Comparison of ENCODE assay signal across 11 cellular contexts in the genomic region with DNA sequence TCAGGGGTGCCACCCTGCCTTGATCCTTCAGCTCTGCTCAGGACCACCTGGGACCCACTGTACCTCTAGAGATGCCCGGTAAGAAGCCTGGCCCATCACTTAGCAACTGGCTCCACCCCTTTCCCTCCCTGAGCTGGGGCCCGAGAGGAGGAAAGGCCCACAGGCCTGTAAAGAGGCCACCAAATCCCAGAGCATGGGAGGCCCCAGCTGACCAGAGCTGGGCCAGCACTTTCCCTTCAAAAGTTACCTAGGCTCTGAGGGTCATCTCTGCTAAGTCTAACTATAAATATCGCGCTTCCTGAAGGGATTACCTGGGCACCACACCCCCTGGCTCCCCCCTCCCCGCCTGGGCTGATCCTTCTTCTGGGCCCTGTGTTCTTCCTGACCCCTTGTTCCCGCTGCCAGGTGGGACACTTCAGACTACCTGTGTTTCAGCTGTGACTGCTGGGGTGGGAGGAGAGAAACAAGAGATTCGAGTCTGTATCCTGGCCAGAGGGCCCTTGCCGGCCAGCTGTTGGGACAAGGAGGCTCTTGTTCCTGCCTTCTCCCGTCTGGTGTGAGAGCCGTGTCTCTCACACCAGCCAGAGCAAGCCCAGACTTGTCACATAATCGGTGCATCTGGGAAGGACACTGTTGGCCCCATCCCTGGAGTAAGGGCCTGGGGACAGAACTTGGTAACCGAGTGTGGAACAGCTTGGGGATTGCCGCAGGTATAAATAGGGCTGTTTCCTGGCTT. TPM values are rescaled to one million over a fixed set of nuclear protein-coding genes. Genes with fewer than 3 reads are reported as not detected.
A peak's percentile ranks its signal among the peaks of the same experiment; 100 is the strongest.
DNase-seq lines count a peak whose midpoint lies in the region; ATAC-seq lines count a peak whose summit lies in the region.
"Had no signal": no experiment of that assay in that cellular context is flagged by ENCODE, and none has a peak within 500 bp of the region (broad histone marks: within the 10 kb centered on the region; RNA-seq: fewer than 3 reads in every experiment).

No MANE protein-coding gene starts in this region.

- H3K9me3 Mint-ChIP-seq in stimulated activated naive B cell treated with anti-CD40 and anti-IgM and Interleukin-4, amounts not matched to agents 10 μg/mL and 1 μg/mL and 100 μg/mL, for 72 hours = no peaks in the 10 kb centered on the region
- no peaks in the 10 kb centered on the region for H3K9me3 Mint-ChIP-seq in CD8-positive, alpha-beta memory T cell

- H3K4me1 Mint-ChIP-seq in stimulated activated naive B cell treated with anti-CD40 and anti-IgM and Interleukin-4, amounts not matched to agents 10 μg/mL and 1 μg/mL and 100 μg/mL, for 72 hours = peaks cover 0 to 4% of the 10 kb centered on the region in 2 donors
- H3K4me1 Mint-ChIP-seq in CD8-positive, alpha-beta memory T cell = no peaks in the 10 kb centered on the region

- no peak overlapping the region for H3K4me3 ChIP-seq in HUES64 (ENCODE audit: low read length)
- H3K4me3 ChIP-seq in CD8-positive, alpha-beta memory T cell (ENCODE audit: low read length) = no peak overlapping the region
- H3K4me3 ChIP-seq: HAP-1 had no signal

- peaks cover 0 to 4% of the 10 kb centered on the region in 2 donors for H3K27me3 Mint-ChIP-seq in stimulated activated naive B cell treated with anti-CD40 and anti-IgM and Interleukin-4, amounts not matched to agents 10 μg/mL and 1 μg/mL and 100 μg/mL, for 72 hours
- no peaks in the 10 kb centered on the region for H3K27me3 Mint-ChIP-seq in CD8-positive, alpha-beta memory T cell

- no peak overlapping the region for H3K4me3 Mint-ChIP-seq in stimulated activated naive B cell treated with anti-CD40 and anti-IgM and Interleukin-4, amounts not matched to agents 10 μg/mL and 1 μg/mL and 100 μg/mL, for 72 hours
- no peak overlapping the region for H3K4me3 Mint-ChIP-seq in CD8-positive, alpha-beta memory T cell

- POLR2A ChIA-PET in CD8-positive, alpha-beta memory T cell (lab: Charles Lee) = no interaction called here

- ATAC-seq in stimulated activated naive B cell treated with anti-CD40 and anti-IgM and Interleukin-4, amounts not matched to agents 10 μg/mL and 1 μg/mL and 100 μg/mL, for 72 hours (replicated peaks) = no peak
- ATAC-seq in GM18861 (IDR thresholded peaks at IDR 0.05; ENCODE audit: unreplicated experiment) = no peak
- ATAC-seq in GM21515 (IDR thresholded peaks at IDR 0.05; ENCODE audit: unreplicated experiment) = no peak

- no peaks in the 10 kb centered on the region for H3K27me3 ChIP-seq in HUES64 (ENCODE audit: insufficient read depth, low read length)
- no peaks in the 10 kb centered on the region for H3K27me3 ChIP-seq in CD8-positive, alpha-beta memory T cell (ENCODE audit: insufficient read depth, low read length, poor library complexity, severe bottlenecking)

- H3K4me1 ChIP-seq in HUES64 (ENCODE audit: insufficient read depth, low read length) = peaks cover 24% of the 10 kb centered on the region
- no peaks in the 10 kb centered on the region for H3K4me1 ChIP-seq in CD8-positive, alpha-beta memory T cell (ENCODE audit: insufficient read depth, low read length)

- peak overlapping the region; percentile 14 for H3K27ac Mint-ChIP-seq in stimulated activated naive B cell treated with anti-CD40 and anti-IgM and Interleukin-4, amounts not matched to agents 10 μg/mL and 1 μg/mL and 100 μg/mL, for 72 hours
- no peak overlapping the region for H3K27ac Mint-ChIP-seq in CD8-positive, alpha-beta memory T cell

- DNase-seq in caudate nucleus (lab: John Stamatoyannopoulos, UW) = peak in 49 of 61 donors; percentile 10 to 80 (median 47)
- peak; percentile 89 for DNase-seq in left kidney (ENCODE audit: low read depth, low spot score)
- DNase-seq in stimulated activated naive B cell treated with anti-CD40 and anti-IgM and Interleukin-4, amounts not matched to agents 10 μg/mL and 1 μg/mL and 100 μg/mL, for 72 hours = no peak
- DNase-seq in CD8-positive, alpha-beta memory T cell = no peak
- no peak for DNase-seq in RPMI8226

- CTCF ChIA-PET in CD8-positive, alpha-beta memory T cell (lab: Charles Lee) = interaction anchor here (0.9 to 1.5 kb wide), 4 partner anchors 15 to 135 kb away, joined by 3 to 4 read pairs (median 3); no protein-coding TSS in a partner anchor

- no peaks in the 10 kb centered on the region for H3K9me3 ChIP-seq in HUES64 (ENCODE audit: insufficient read depth, low read depth, low read length)
- no peaks in the 10 kb centered on the region for H3K9me3 ChIP-seq in CD8-positive, alpha-beta memory T cell (ENCODE audit: low read length)
- H3K9me3 ChIP-seq: HAP-1 had no signal

- no peaks in the 10 kb centered on the region for H3K36me3 ChIP-seq in HUES64 (ENCODE audit: insufficient read depth, low read length)
- no peaks in the 10 kb centered on the region for H3K36me3 ChIP-seq in CD8-positive, alpha-beta memory T cell (ENCODE audit: insufficient read depth, low read length)
- H3K36me3 ChIP-seq: HAP-1 had no signal

- 49% methylated on average over 13 of the region's 13 CpGs for WGBS in HUES64

- peak overlapping the region; percentile 16; the same call in 1 of the 2 replicates for H3K9ac ChIP-seq in HUES64 (ENCODE audit: low read depth, low read length)

- no peaks in the 10 kb centered on the region for H3K36me3 Mint-ChIP-seq in stimulated activated naive B cell treated with anti-CD40 and anti-IgM and Interleukin-4, amounts not matched to agents 10 μg/mL and 1 μg/mL and 100 μg/mL, for 72 hours
- no peaks in the 10 kb centered on the region for H3K36me3 Mint-ChIP-seq in CD8-positive, alpha-beta memory T cell

- peak overlapping the region; percentile 46 for H3K27ac ChIP-seq in HUES64 (ENCODE audit: low read depth, low read length)
- peak overlapping the region; percentile 50 for H3K27ac ChIP-seq in caudate nucleus (ENCODE audit: low read depth, low read length)
- no peak overlapping the region for H3K27ac ChIP-seq in CD8-positive, alpha-beta memory T cell (ENCODE audit: low read depth, low read length)

RNA-seq across cellular contexts. Expression of a gene that starts 22.8 kb away (rescaled TPM):
- polyA plus RNA-seq in HUES64 (2013, experiment 1 of 2) = not detected
- polyA plus RNA-seq in HUES64 (2013, experiment 2 of 2) = not detected
- total RNA-seq in CD8-positive, alpha-beta memory T cell = not detected
- not detected for polyA plus RNA-seq in CD8-positive, alpha-beta memory T cell
- total RNA-seq: M059J had no signal

RNA-seq across cellular contexts. Expression of a gene that starts 34.4 kb away (rescaled TPM):
- 0.30 TPM for polyA plus RNA-seq in HUES64 (2013, experiment 1 of 2)
- 0.57 TPM for polyA plus RNA-seq in HUES64 (2013, experiment 2 of 2)
- total RNA-seq in CD8-positive, alpha-beta memory T cell = not detected
- not detected for polyA plus RNA-seq in CD8-positive, alpha-beta memory T cell

RNA-seq across cellular contexts. Expression of a gene that starts 39.8 kb away (rescaled TPM):
- polyA plus RNA-seq in HUES64 (2013, experiment 1 of 2) = not detected
- polyA plus RNA-seq in HUES64 (2013, experiment 2 of 2) = not detected
- not detected for total RNA-seq in CD8-positive, alpha-beta memory T cell
- not detected for polyA plus RNA-seq in CD8-positive, alpha-beta memory T cell
- total RNA-seq: lung microvascular endothelial cell, M059J had no signal

RNA-seq across cellular contexts. Expression of a gene that starts 51.0 kb away (rescaled TPM):
- polyA plus RNA-seq in HUES64 (2013, experiment 1 of 2) = 16.2 TPM
- 15.5 TPM for polyA plus RNA-seq in HUES64 (2013, experiment 2 of 2)
- total RNA-seq in CD8-positive, alpha-beta memory T cell = 1 to 10 TPM; 1.9 to 2.6 TPM
- polyA plus RNA-seq in CD8-positive, alpha-beta memory T cell = 2.0 TPM

RNA-seq across cellular contexts. Expression of a gene that starts 51.5 kb away (rescaled TPM):
- 81.8 TPM for polyA plus RNA-seq in HUES64 (2013, experiment 1 of 2)
- polyA plus RNA-seq in HUES64 (2013, experiment 2 of 2) = 92.4 TPM
- total RNA-seq in CD8-positive, alpha-beta memory T cell = 10 to 100 TPM; 85.7 to 89.3 TPM
- polyA plus RNA-seq in CD8-positive, alpha-beta memory T cell = 27.5 TPM

Comparison
In these comparisons a context has a peak if more than half of its experiments do, and no peak if none do; other contexts are left out.
1. DNase-seq: peak in caudate nucleus (49 of 61) and left kidney (single experiment); none in stimulated activated naive B cell treated with anti-CD40 and anti-IgM and Interleukin-4, amounts not matched to agents 10 μg/mL and 1 μg/mL and 100 μg/mL, for 72 hours (single experiment), CD8-positive, alpha-beta memory T cell (0 of 5) and RPMI8226 (single experiment).